Comparison of ENCODE assay signal across 8 cellular contexts in genomic region chr1:164562947-164563346, GRCh38. TPM values are rescaled to one million over a fixed set of nuclear protein-coding genes. Genes with fewer than 3 reads are reported as not detected.
A peak's percentile ranks its signal among the peaks of the same experiment; 100 is the strongest.
DNase-seq lines count a peak whose midpoint lies in the region; ATAC-seq and TF ChIP-seq lines count a peak whose summit lies in the region.
"Had no signal": no experiment of that assay in that cellular context is flagged by ENCODE, and none has a peak within 500 bp of the region (broad histone marks: within the 10 kb centered on the region; RNA-seq: fewer than 3 reads in every experiment).

No MANE protein-coding gene starts in this region.

- H3K9me3 ChIP-seq in IMR-90 (ENCODE audit: control insufficient read depth, insufficient read depth, low read length) (no peaks in the 10 kb centered on the region), lower lobe of right lung (no peaks in the 10 kb centered on the region)

- peak overlapping the region; percentile 36; the same call in 1 of the 2 replicates for H3K27ac ChIP-seq in IMR-90 (ENCODE audit: insufficient read depth, low read length)
- peak overlapping the region; percentile 63 for H3K27ac ChIP-seq in lower lobe of right lung

- BruUV-seq in IMR-90 (replicated peaks; lab: Mats Ljungman, UMichigan): no TSS peak

- TF ChIP-seq POLR2A in IMR-90 (IDR thresholded peaks at IDR 0.05; ENCODE audit: low read depth, low read length): no peak

- peak overlapping the region; percentile 75 for H3K9ac ChIP-seq in IMR-90 (ENCODE audit: low read depth, low read length)

- no peak overlapping the region for H2BK15ac ChIP-seq in IMR-90 (ENCODE audit: low read depth, low read length)

- H4K20me1 ChIP-seq in IMR-90 (ENCODE audit: insufficient read depth, low read length): no peaks in the 10 kb centered on the region

- no peak overlapping the region for H2AK5ac ChIP-seq in IMR-90 (ENCODE audit: low read depth, low read length)

- H3K27me3 ChIP-seq in IMR-90 (ENCODE audit: control insufficient read depth, insufficient read depth, low read length) (no peaks in the 10 kb centered on the region), lower lobe of right lung (ENCODE audit: low read depth) (no peaks in the 10 kb centered on the region)

- no peak overlapping the region for H3K4ac ChIP-seq in IMR-90 (ENCODE audit: low read depth, low read length)

- H2BK20ac ChIP-seq in IMR-90 (ENCODE audit: low read depth, low read length): no peak overlapping the region

- dilution Hi-C loops in IMR-90 (cut with HindIII; ENCODE audit: low sequenced_read_pairs, unreplicated experiment): no loop called here

- in situ Hi-C loops in IMR-90 (cut with MboI; ENCODE audit: low sequenced_read_pairs): loop anchor here (10.0 kb wide), 1 partner anchor 222 kb away; no protein-coding TSS in a partner anchor

- H3K23ac ChIP-seq in IMR-90 (ENCODE audit: low read depth, low read length): peak overlapping the region; percentile 65

- peak overlapping the region; percentile 100 for H3K4me2 ChIP-seq in IMR-90 (ENCODE audit: low read depth, low read length)

- H4K5ac ChIP-seq in IMR-90 (ENCODE audit: low read depth, low read length): no peak overlapping the region

- H2AK9ac ChIP-seq in IMR-90 (replicated peaks; ENCODE audit: low read depth, low read length, poor library complexity): no peak overlapping the region

- no peaks in the 10 kb centered on the region for H3K9me1 ChIP-seq in IMR-90 (ENCODE audit: insufficient read depth, low read length)

- no peak for TF ChIP-seq RAD21 in IMR-90 (IDR thresholded peaks at IDR 0.05; ENCODE audit: low read length)

- peaks cover 0 to 7% of the 10 kb centered on the region in 2 experiments; a peak in 2 of 4 replicates for H3K79me1 ChIP-seq in IMR-90 (ENCODE audit: low read depth in 1 of 2, low read length in 2 of 2)

- H3K56ac ChIP-seq in IMR-90 (ENCODE audit: extremely low read depth, insufficient read depth, low read length): no peak overlapping the region

- H4K8ac ChIP-seq in IMR-90 (ENCODE audit: low read depth in 2 of 2, low read length in 2 of 2): peak overlapping the region in 1 of 2 experiments; percentile 43; a peak in 1 of 4 replicates

- POLR2A ChIA-PET in IMR-90 (lab: Charles Lee; ENCODE audit: unreplicated experiment): no interaction called here

- no peak overlapping the region for H2BK120ac ChIP-seq in IMR-90 (ENCODE audit: low read depth, low read length)

- TF ChIP-seq CTCF in IMR-90 (conservative IDR thresholded peaks at IDR 0.05; ENCODE audit: low read depth, low read length): no peak
- no peak for TF ChIP-seq CTCF in choroid plexus epithelial cell (conservative IDR thresholded peaks at IDR 0.05; ENCODE audit: low read depth, low read length)
- no peak for TF ChIP-seq CTCF in lower lobe of right lung (IDR thresholded peaks at IDR 0.05)

- peak overlapping the region; percentile 40 for H2BK5ac ChIP-seq in IMR-90 (ENCODE audit: low read depth, low read length, poor library complexity, severe bottlenecking)

- no peak overlapping the region for H2AFZ ChIP-seq in IMR-90 (replicated peaks; ENCODE audit: low read length, poor library complexity)

- no peak overlapping the region for H4K91ac ChIP-seq in IMR-90 (ENCODE audit: insufficient read depth, low read depth, low read length)

- intact Hi-C loops in IMR-90 (cut with micrococcal nuclease) (loop anchor here (1.0 kb wide), 1 partner anchor 14 kb away; no protein-coding TSS in a partner anchor), lower lobe of right lung (cut with DNase I) (no loop called here)

- H3K4me3 ChIP-seq in IMR-90 (ENCODE audit: insufficient read depth, low read depth, low read length) (peak overlapping the region; percentile 75), choroid plexus epithelial cell (ENCODE audit: low read depth, low read length) (peak overlapping the region; percentile 63), lower lobe of right lung (peak overlapping the region; percentile 69)

- peak overlapping the region; percentile 74; the same call in 1 of the 2 replicates for H3K18ac ChIP-seq in IMR-90 (ENCODE audit: low read depth, low read length)

- 0 out of 2 replicates have a peak, but pooled peaks cover 2% of the 10 kb centered on the region for H3K36me3 ChIP-seq in IMR-90 (ENCODE audit: control insufficient read depth, insufficient read depth, low read length)
- H3K36me3 ChIP-seq in lower lobe of right lung: no peaks in the 10 kb centered on the region

- no CpG with 5 or more reads among the region's 2 CpGs for WGBS in IMR-90 (ENCODE audit: extremely low coverage in 2 of 2, insufficient read length in 1 of 2), 2 experiments

- H3K14ac ChIP-seq in IMR-90 (replicated peaks; ENCODE audit: low read depth, low read length): no peak overlapping the region

- ATAC-seq in IMR-90 (ENCODE audit: low read depth): no peak
- ATAC-seq in lower lobe of right lung: no peak
- no peak for ATAC-seq in HG02798 (IDR thresholded peaks at IDR 0.05; ENCODE audit: poor library complexity, unreplicated experiment)
- no peak for ATAC-seq in GM21825 (IDR thresholded peaks at IDR 0.05; ENCODE audit: unreplicated experiment)

- CTCF ChIA-PET in IMR-90 (lab: Yijun Ruan, JAX): no interaction called here

- DNase-seq in IMR-90 (no peak), choroid plexus epithelial cell (ENCODE audit: low read depth) (no peak), lower lobe of right lung (no peak), superior temporal gyrus (ENCODE audit: extremely low spot score) (peak; percentile 54), NCI-H345 treated with DMSO at 0.1 percent for 48 hours (lab: John Stamatoyannopoulos, UW; ENCODE audit: unreplicated experiment) (no peak)
- DNase-seq: SIG-M5 had no signal

- H3K4me1 ChIP-seq in IMR-90 (ENCODE audit: control insufficient read depth, insufficient read depth, low read length) (peaks cover 3% of the 10 kb centered on the region), lower lobe of right lung (peaks cover 13% of the 10 kb centered on the region)

TF ChIP-seq in IMR-90, 13 proteins besides CTCF, POLR2A, EP300 and RAD21:
- TF ChIP-seq BHLHE40 (IDR thresholded peaks at IDR 0.05; ENCODE audit: low read depth, low read length) (no peak), USF2 (IDR thresholded peaks at IDR 0.05; ENCODE audit: low read depth, low read length) (no peak), RCOR1 (IDR thresholded peaks at IDR 0.05; ENCODE audit: insufficient replicate concordance, low read length) (no peak), CEBPB (IDR thresholded peaks at IDR 0.05; ENCODE audit: low read depth, low read length) (no peak), SMC3 (IDR thresholded peaks at IDR 0.05; ENCODE audit: low read depth, low read length) (no peak), FOS (IDR thresholded peaks at IDR 0.05; ENCODE audit: low read depth, low read length) (no peak), NFE2L2 (IDR thresholded peaks at IDR 0.05; ENCODE audit: low read depth, low read length) (no peak), CHD1 (IDR thresholded peaks at IDR 0.05; ENCODE audit: low read depth, low read length) (no peak), MAZ (IDR thresholded peaks at IDR 0.05; ENCODE audit: borderline replicate concordance, low read depth, low read length) (no peak), RFX5 (IDR thresholded peaks at IDR 0.05; ENCODE audit: low read depth, low read length) (no peak), MAFK (IDR thresholded peaks at IDR 0.05; ENCODE audit: low read depth, low read length) (no peak), MXI1 (IDR thresholded peaks at IDR 0.05; ENCODE audit: borderline replicate concordance, low read depth, low read length) (no peak)
- TF ChIP-seq, protein P1, sequence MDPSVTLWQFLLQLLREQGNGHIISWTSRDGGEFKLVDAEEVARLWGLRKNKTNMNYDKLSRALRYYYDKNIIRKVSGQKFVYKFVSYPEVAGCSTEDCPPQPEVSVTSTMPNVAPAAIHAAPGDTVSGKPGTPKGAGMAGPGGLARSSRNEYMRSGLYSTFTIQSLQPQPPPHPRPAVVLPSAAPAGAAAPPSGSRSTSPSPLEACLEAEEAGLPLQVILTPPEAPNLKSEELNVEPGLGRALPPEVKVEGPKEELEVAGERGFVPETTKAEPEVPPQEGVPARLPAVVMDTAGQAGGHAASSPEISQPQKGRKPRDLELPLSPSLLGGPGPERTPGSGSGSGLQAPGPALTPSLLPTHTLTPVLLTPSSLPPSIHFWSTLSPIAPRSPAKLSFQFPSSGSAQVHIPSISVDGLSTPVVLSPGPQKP (IDR thresholded peaks at IDR 0.05; ENCODE audit: borderline replicate concordance, low read depth, low read length): no peak

RNA-seq across cellular contexts. Expression of gene PBX1, which starts 4.0 kb away (rescaled TPM):
- total RNA-seq in IMR-90 (2012; rRNA removed) (17.5 and 17.9 TPM in 2 replicates), lower lobe of right lung (58.1 TPM)
- polyA plus RNA-seq in IMR-90 (2012; rRNA removed): 12.3 and 13.9 TPM in 2 replicates
- polyA plus RNA-seq in IMR-90 (2012; cell fraction: cytosol; rRNA removed): 7.1 and 11.7 TPM in 2 replicates
- polyA plus RNA-seq in IMR-90 (2012; cell fraction: nucleus; rRNA removed; ENCODE audit: low replicate concordance): 8.2 and 17.8 TPM in 2 replicates
